9 cellular contexts compared by ENCODE assay signal in genomic region chr17:5241861-5242671, GRCh38. TPM values are rescaled to one million over a fixed set of nuclear protein-coding genes. Genes with fewer than 3 reads are reported as not detected.
DNase-seq lines count a peak whose midpoint lies in the region; ATAC-seq, FAIRE-seq and TF ChIP-seq lines count a peak whose summit lies in the region.
"Had no signal": no experiment of that assay in that cellular context is flagged by ENCODE, and none has a peak within 500 bp of the region (broad histone marks: within the 10 kb centered on the region; RNA-seq: fewer than 3 reads in every experiment).

No MANE protein-coding gene starts in this region.

- intact Hi-C loops in ovary (cut with DNase I) = no loop called here

- H3K36me3 Mint-ChIP-seq in activated T-cell treated with anti-CD3 and anti-CD28 coated beads, Interleukin-2, amount 50 U/mL, for 4 hours (ENCODE audit: insufficient read depth) = no peaks in the 10 kb centered on the region
- H3K36me3 Mint-ChIP-seq in WTC11 = no peaks in the 10 kb centered on the region

- FAIRE-seq in GM12892 (lab: Jason Lieb, UNC) = peak; percentile 70

- H3K4me3 ChIP-seq in mucosa of stomach (ENCODE audit: low read length) (no peak overlapping the region), ovary (no peak overlapping the region)

- CTCF ChIA-PET in WTC11 (lab: Charles Lee) = interaction anchor here (0.5 kb wide), 1 partner anchor 108 kb away, joined by 3 read pairs; no protein-coding TSS in a partner anchor

- H3K4me1 Mint-ChIP-seq in activated T-cell treated with anti-CD3 and anti-CD28 coated beads, Interleukin-2, amount 50 U/mL, for 4 hours (ENCODE audit: low read depth) = peaks cover 41% of the 10 kb centered on the region
- no peaks in the 10 kb centered on the region; the same call in 1 of the 2 replicates for H3K4me1 Mint-ChIP-seq in WTC11

- TF ChIP-seq EP300 in ovary (IDR thresholded peaks at IDR 0.05) = no peak

- WGBS in ovary, 3 donors = 58 to 68% (median 63%) methylated on average over 10 of the region's 10 CpGs

- peaks cover 23% of the 10 kb centered on the region for H3K4me1 ChIP-seq in mucosa of stomach (ENCODE audit: control insufficient read depth, insufficient read depth, low read length)
- H3K4me1 ChIP-seq in ovary (ENCODE audit: insufficient read depth) = no peaks in the 10 kb centered on the region

- POLR2A ChIA-PET in WTC11 (lab: Charles Lee) = no interaction called here

- H3K4me3 Mint-ChIP-seq in activated T-cell treated with anti-CD3 and anti-CD28 coated beads, Interleukin-2, amount 50 U/mL, for 4 hours = peak overlapping the region; percentile 27
- H3K4me3 Mint-ChIP-seq in WTC11 = no peak overlapping the region

- TF ChIP-seq CTCF in ovary (IDR thresholded peaks at IDR 0.05) (no peak), WTC11 (IDR thresholded peaks at IDR 0.05) (no peak)

- no peaks in the 10 kb centered on the region for H3K27me3 Mint-ChIP-seq in activated T-cell treated with anti-CD3 and anti-CD28 coated beads, Interleukin-2, amount 50 U/mL, for 4 hours (ENCODE audit: low read depth)
- no peaks in the 10 kb centered on the region; the same call in 1 of the 2 replicates for H3K27me3 Mint-ChIP-seq in WTC11 (ENCODE audit: low read depth)

- TF ChIP-seq POLR2A in GM12892 (IDR thresholded peaks at IDR 0.05; ENCODE audit: low read depth, low read length) (no peak), ovary (IDR thresholded peaks at IDR 0.05) (no peak)

- peaks cover 2% of the 10 kb centered on the region for H3K9me3 Mint-ChIP-seq in activated T-cell treated with anti-CD3 and anti-CD28 coated beads, Interleukin-2, amount 50 U/mL, for 4 hours
- no peaks in the 10 kb centered on the region for H3K9me3 Mint-ChIP-seq in WTC11

- ATAC-seq in GM21737 (IDR thresholded peaks at IDR 0.05; ENCODE audit: unreplicated experiment) (peak; percentile 48), WTC11 (no peak)
- ATAC-seq in activated T-cell treated with anti-CD3 and anti-CD28 coated beads, Interleukin-2, amount 50 U/mL, for 4 hours = peak; percentile 53 to 65

- H3K27me3 ChIP-seq in mucosa of stomach (ENCODE audit: control insufficient read depth, insufficient read depth, low read length) = no peaks in the 10 kb centered on the region
- H3K27me3 ChIP-seq in ovary = no peaks in the 10 kb centered on the region

- no peaks in the 10 kb centered on the region for H3K9me3 ChIP-seq in mucosa of stomach (ENCODE audit: control insufficient read depth, low read length)
- H3K9me3 ChIP-seq in ovary = no peaks in the 10 kb centered on the region

- DNase-seq in GM12892 (ENCODE audit: insufficient read length) (no peak), ovary (no peak), hippocampal formation (lab: John Stamatoyannopoulos, UW) (no peak), cerebellar cortex (ENCODE audit: low spot score) (no peak), WTC11 (ENCODE audit: low spot score) (no peak)
- DNase-seq in activated T-cell treated with anti-CD3 and anti-CD28 coated beads, Interleukin-2, amount 50 U/mL, for 4 hours = no peak
- DNase-seq: NCI-H2107 had no signal

- peak overlapping the region; percentile 26 for H3K9ac ChIP-seq in mucosa of stomach (ENCODE audit: low read length)

- no peaks in the 10 kb centered on the region for H3K36me3 ChIP-seq in mucosa of stomach (ENCODE audit: control insufficient read depth, insufficient read depth, low read length)
- no peaks in the 10 kb centered on the region for H3K36me3 ChIP-seq in ovary

- H3K27ac ChIP-seq in ovary = no peak overlapping the region

- no peak overlapping the region for H3K27ac Mint-ChIP-seq in WTC11

TF ChIP-seq in WTC11, 78 proteins besides CTCF, POLR2A, EP300 and RAD21:
- no peak for TF ChIP-seq E2F5 (CRISPR knock-in tag; IDR thresholded peaks at IDR 0.05)
- TF ChIP-seq NR1H2 (CRISPR knock-in tag; IDR thresholded peaks at IDR 0.05) = no peak

RNA-seq across cellular contexts. Expression of gene SCIMP, which starts 7.4 kb away (rescaled TPM):
- polyA plus RNA-seq in GM12892 (2012; ENCODE audit: missing spikeins) = 91.2 TPM
- total RNA-seq in activated T-cell treated with anti-CD3 and anti-CD28 coated beads, Interleukin-2, amount 50 U/mL, for 4 hours = under 1 TPM in 1 of 3 donors, not detected in 2; 0.10 TPM
- 1 to 10 TPM in 6 of 7 donors, under 1 TPM in 1; 0.60 to 3.6 (median 1.3) TPM for total RNA-seq in ovary
- 1 to 10 TPM in 1 of 2 donors, under 1 TPM in 1; 0.45 to 8.3 TPM for polyA plus RNA-seq in ovary
- total RNA-seq in WTC11 (2021) = not detected in 3 replicates

RNA-seq across cellular contexts. Expression of gene RABEP1, which starts 40.0 kb away (rescaled TPM):
- polyA plus RNA-seq in GM12892 (2012; ENCODE audit: missing spikeins) = 47.0 TPM
- total RNA-seq in activated T-cell treated with anti-CD3 and anti-CD28 coated beads, Interleukin-2, amount 50 U/mL, for 4 hours = 10 to 100 TPM; 72.9 to 80.8 (median 76.3) TPM
- total RNA-seq in ovary = 10 to 100 TPM; 19.5 to 48.7 (median 40.5) TPM
- polyA plus RNA-seq in ovary = 10 to 100 TPM; 15.1 to 36.6 TPM
- total RNA-seq in WTC11 (2021) = 37.7 to 42.0 TPM (median 40.9 TPM) in 3 replicates

RNA-seq across cellular contexts. Expression of gene ZNF594, which starts 50.4 kb away (rescaled TPM):
- polyA plus RNA-seq in GM12892 (2012; ENCODE audit: missing spikeins) = 4.2 TPM
- 1 to 10 TPM; 6.5 to 7.6 (median 6.7) TPM for total RNA-seq in activated T-cell treated with anti-CD3 and anti-CD28 coated beads, Interleukin-2, amount 50 U/mL, for 4 hours
- total RNA-seq in ovary (10 to 100 TPM; 16.9 to 35.6 (median 21.9) TPM), WTC11 (2021) (9.5 to 11.6 TPM (median 10.1 TPM) in 3 replicates)
- polyA plus RNA-seq in ovary = 1 to 10 TPM; 6.4 to 7.4 TPM
